Comparison of ENCODE assay signal across 8 cellular contexts in the genomic region with DNA sequence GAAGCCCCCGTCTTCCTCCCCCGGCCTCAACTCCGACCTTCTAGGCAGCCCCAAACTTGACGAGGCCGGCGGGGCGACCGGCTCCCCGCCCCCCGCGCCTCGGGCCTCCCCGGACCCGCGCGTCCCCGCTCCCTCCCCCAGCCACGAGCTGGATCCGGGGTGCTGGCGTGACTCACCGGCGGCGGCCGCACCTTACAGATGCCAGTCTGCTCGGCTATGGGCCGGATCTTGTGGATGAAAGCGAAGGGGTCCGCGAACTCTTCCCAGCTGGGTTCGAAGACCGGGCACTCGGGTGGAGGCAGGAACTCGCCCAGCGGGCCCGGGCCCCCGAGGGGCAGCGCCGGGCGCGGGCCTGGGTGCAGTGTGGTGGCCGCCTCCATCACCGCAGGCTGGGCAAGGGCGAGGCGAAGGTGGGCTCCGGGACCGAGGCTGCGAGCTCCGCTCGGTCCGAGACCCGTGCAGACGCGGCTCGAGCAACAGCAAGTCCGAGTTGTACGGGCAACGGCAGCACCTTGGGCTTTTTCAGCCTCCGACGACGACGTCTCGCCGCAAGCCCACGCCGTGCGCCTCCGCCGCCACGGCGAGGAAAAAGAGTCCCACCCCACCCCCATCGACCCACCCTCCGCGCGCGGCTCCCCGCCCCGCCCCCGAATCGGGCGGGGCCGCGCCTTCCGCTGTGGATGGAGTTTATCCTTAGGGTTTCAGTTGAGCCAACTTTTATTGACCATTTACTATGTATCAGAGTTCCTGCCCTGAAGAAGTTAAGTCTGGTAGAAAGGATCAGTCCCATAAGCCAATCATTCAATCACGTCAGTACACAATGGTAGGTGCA. TPM values are rescaled to one million over a fixed set of nuclear protein-coding genes. Genes with fewer than 3 reads are reported as not detected.
DNase-seq lines count a peak whose midpoint lies in the region; ATAC-seq and TF ChIP-seq lines count a peak whose summit lies in the region.

A gene (minus strand): TSS at position 496 of the 832 bp plus-strand sequence. CDS start 116 bp downstream, at position 380.

- H3K9me3 Mint-ChIP-seq in activated T-helper 1 cell treated with anti-CD3 and anti-CD28 coated beads, Interleukin-12 subunit alpha, Interleukin-12 subunit beta, Interleukin-2, Interleukin-4 antibody, amounts not matched to agents 30 ng/mL and 10 ng/mL and 1 ng/mL, durations not matched to agents 14 hours and 24 hours and 36 hours: no peaks in the 10 kb centered on the region
- H3K9me3 Mint-ChIP-seq in stimulated activated memory B cell treated with anti-CD40 and anti-IgM and Interleukin-4, amounts not matched to agents 10 μg/mL and 1 μg/mL and 100 μg/mL, for 72 hours: no peaks in the 10 kb centered on the region

- CTCF ChIA-PET in HEK293T (lab: Yijun Ruan, JAX): no interaction called here

- peaks cover 16 to 35% of the 10 kb centered on the region in 2 donors for H3K4me1 ChIP-seq in muscle layer of duodenum (ENCODE audit: control insufficient read depth in 1 of 2, insufficient read depth in 2 of 2, low read length in 2 of 2)

- H3K27me3 Mint-ChIP-seq in activated T-helper 1 cell treated with anti-CD3 and anti-CD28 coated beads, Interleukin-12 subunit alpha, Interleukin-12 subunit beta, Interleukin-2, Interleukin-4 antibody, amounts not matched to agents 30 ng/mL and 10 ng/mL and 1 ng/mL, durations not matched to agents 14 hours and 24 hours and 36 hours (ENCODE audit: insufficient read depth): peaks cover 2% of the 10 kb centered on the region
- peaks cover 17% of the 10 kb centered on the region for H3K27me3 Mint-ChIP-seq in stimulated activated memory B cell treated with anti-CD40 and anti-IgM and Interleukin-4, amounts not matched to agents 10 μg/mL and 1 μg/mL and 100 μg/mL, for 72 hours

- intact Hi-C loops in activated T-helper 1 cell treated with anti-CD3 and anti-CD28 coated beads, Interleukin-12 subunit alpha, Interleukin-12 subunit beta, Interleukin-2, Interleukin-4 antibody, amounts not matched to agents 30 ng/mL and 10 ng/mL and 1 ng/mL, durations not matched to agents 14 hours and 24 hours and 36 hours (cut with micrococcal nuclease): loop anchor here (1.0 to 5.0 kb wide), 5 partner anchors 36 to 646 kb away; a partner anchor contains a TSS

- H3K4me1 Mint-ChIP-seq in activated T-helper 1 cell treated with anti-CD3 and anti-CD28 coated beads, Interleukin-12 subunit alpha, Interleukin-12 subunit beta, Interleukin-2, Interleukin-4 antibody, amounts not matched to agents 30 ng/mL and 10 ng/mL and 1 ng/mL, durations not matched to agents 14 hours and 24 hours and 36 hours (ENCODE audit: low read depth): peaks cover 75% of the 10 kb centered on the region
- peaks cover 52% of the 10 kb centered on the region for H3K4me1 Mint-ChIP-seq in stimulated activated memory B cell treated with anti-CD40 and anti-IgM and Interleukin-4, amounts not matched to agents 10 μg/mL and 1 μg/mL and 100 μg/mL, for 72 hours

- no peaks in the 10 kb centered on the region for H3K9me3 ChIP-seq in muscle layer of duodenum (ENCODE audit: control insufficient read depth in 1 of 2, low read length in 2 of 2)

- no peaks in the 10 kb centered on the region for H3K36me3 ChIP-seq in muscle layer of duodenum (ENCODE audit: control insufficient read depth in 1 of 2, insufficient read depth in 2 of 2, low read length in 2 of 2)

- ATAC-seq in stimulated activated memory B cell treated with anti-CD40 and anti-IgM and Interleukin-4, amounts not matched to agents 10 μg/mL and 1 μg/mL and 100 μg/mL, for 72 hours: peak; percentile 51
- no peak for ATAC-seq in HG02588 (IDR thresholded peaks at IDR 0.05; ENCODE audit: unreplicated experiment)

- H3K4me3 ChIP-seq in muscle layer of duodenum (ENCODE audit: low read depth in 1 of 2, low read length in 2 of 2): peak within 1 kb of the TSS; percentile 71 to 94

- H3K36me3 Mint-ChIP-seq in activated T-helper 1 cell treated with anti-CD3 and anti-CD28 coated beads, Interleukin-12 subunit alpha, Interleukin-12 subunit beta, Interleukin-2, Interleukin-4 antibody, amounts not matched to agents 30 ng/mL and 10 ng/mL and 1 ng/mL, durations not matched to agents 14 hours and 24 hours and 36 hours (ENCODE audit: low read depth): peaks cover 7% of the 10 kb centered on the region
- no peaks in the 10 kb centered on the region for H3K36me3 Mint-ChIP-seq in stimulated activated memory B cell treated with anti-CD40 and anti-IgM and Interleukin-4, amounts not matched to agents 10 μg/mL and 1 μg/mL and 100 μg/mL, for 72 hours

- POLR2A ChIA-PET in HEK293T (lab: Yijun Ruan, JAX): interaction anchor here (0.8 to 1.3 kb wide), 3 partner anchors 12 to 473 kb away, joined by 3 to 4 read pairs (median 4); no protein-coding TSS in a partner anchor

- H3K27ac Mint-ChIP-seq in activated T-helper 1 cell treated with anti-CD3 and anti-CD28 coated beads, Interleukin-12 subunit alpha, Interleukin-12 subunit beta, Interleukin-2, Interleukin-4 antibody, amounts not matched to agents 30 ng/mL and 10 ng/mL and 1 ng/mL, durations not matched to agents 14 hours and 24 hours and 36 hours: peak within 1 kb of the TSS; percentile 77
- H3K27ac Mint-ChIP-seq in stimulated activated memory B cell treated with anti-CD40 and anti-IgM and Interleukin-4, amounts not matched to agents 10 μg/mL and 1 μg/mL and 100 μg/mL, for 72 hours: peak within 1 kb of the TSS; percentile 78

- DNase-seq in AML-193 (lab: John Stamatoyannopoulos, UW) (peak; percentile 34 to 40), HEK293T (ENCODE audit: extremely low spot score) (peak; percentile 76), RKO (ENCODE audit: low spot score) (peak; percentile 83), fibroblast of gingiva (ENCODE audit: low read depth) (peak; percentile 84)
- peak; percentile 54 for DNase-seq in activated T-helper 1 cell treated with anti-CD3 and anti-CD28 coated beads, Interleukin-12 subunit alpha, Interleukin-12 subunit beta, Interleukin-2, Interleukin-4 antibody, amounts not matched to agents 30 ng/mL and 10 ng/mL and 1 ng/mL, durations not matched to agents 14 hours and 24 hours and 36 hours (ENCODE audit: low spot score)

- peak within 1 kb of the TSS; percentile 93 for H3K4me3 Mint-ChIP-seq in activated T-helper 1 cell treated with anti-CD3 and anti-CD28 coated beads, Interleukin-12 subunit alpha, Interleukin-12 subunit beta, Interleukin-2, Interleukin-4 antibody, amounts not matched to agents 30 ng/mL and 10 ng/mL and 1 ng/mL, durations not matched to agents 14 hours and 24 hours and 36 hours
- peak within 1 kb of the TSS; percentile 81 for H3K4me3 Mint-ChIP-seq in stimulated activated memory B cell treated with anti-CD40 and anti-IgM and Interleukin-4, amounts not matched to agents 10 μg/mL and 1 μg/mL and 100 μg/mL, for 72 hours

- H3K27ac ChIP-seq in muscle layer of duodenum (ENCODE audit: low read length): peak within 1 kb of the TSS; percentile 72

- H3K27me3 ChIP-seq in muscle layer of duodenum (ENCODE audit: low read depth, low read length): peaks cover 3% of the 10 kb centered on the region

TF ChIP-seq in HEK293T, 16 proteins besides CTCF, POLR2A, EP300 and RAD21:
- TF ChIP-seq L3MBTL2 (conservative IDR thresholded peaks at IDR 0.05) (peak; percentile 49; the same call in 1 of the 2 replicates), CTBP1 (IDR thresholded peaks at IDR 0.05; ENCODE audit: borderline replicate concordance) (no peak), NFRKB (IDR thresholded peaks at IDR 0.05) (no peak), ELF4 (IDR thresholded peaks at IDR 0.05) (peak; percentile 35; the same call in 1 of the 2 replicates)

RNA-seq across cellular contexts. Expression of the gene that starts here (rescaled TPM):
- total RNA-seq in activated T-helper 1 cell treated with anti-CD3 and anti-CD28 coated beads, Interleukin-12 subunit alpha, Interleukin-12 subunit beta, Interleukin-2, Interleukin-4 antibody, amounts not matched to agents 30 ng/mL and 10 ng/mL and 1 ng/mL, durations not matched to agents 14 hours and 24 hours and 36 hours: 102 and 113 TPM in 2 replicates
